11 cellular contexts compared by ENCODE assay signal in the genomic region with DNA sequence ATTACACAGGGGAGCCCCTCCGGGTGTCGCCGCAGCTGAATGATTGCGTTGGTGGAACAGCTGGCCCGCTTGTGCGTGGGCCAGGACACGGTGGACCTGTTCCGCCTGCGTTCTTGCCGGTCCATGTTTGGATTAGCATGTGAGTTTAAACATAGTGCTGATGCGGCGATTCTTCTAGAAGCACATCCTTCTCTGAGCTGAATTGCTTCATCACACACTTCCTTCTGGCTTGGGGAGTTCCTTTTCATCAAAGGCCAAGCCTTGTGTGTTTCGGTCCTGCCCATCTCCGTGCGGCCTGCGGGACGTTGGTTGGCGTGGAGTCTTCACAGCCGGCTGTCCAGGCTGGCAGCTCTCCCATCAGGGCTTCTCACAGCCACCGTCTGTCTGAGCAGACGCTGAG. TPM values are rescaled to one million over a fixed set of nuclear protein-coding genes. Genes with fewer than 3 reads are reported as not detected.
DNase-seq lines count a peak whose midpoint lies in the region; ATAC-seq and TF ChIP-seq lines count a peak whose summit lies in the region.
"Had no signal": no experiment of that assay in that cellular context is flagged by ENCODE, and none has a peak within 500 bp of the region (broad histone marks: within the 10 kb centered on the region; RNA-seq: fewer than 3 reads in every experiment).

No MANE protein-coding gene starts in this region.

- DNase-seq in AG10803 (ENCODE audit: low read depth) (peak; percentile 52), NOMO-1 treated with DMSO at 0.1 percent for 48 hours (lab: John Stamatoyannopoulos, UW; ENCODE audit: unreplicated experiment) (peak; percentile 83), fibroblast of pulmonary artery (ENCODE audit: low read depth) (peak; percentile 57), neuronal stem cell (ENCODE audit: low spot score) (no peak), NCI-H774 (lab: John Stamatoyannopoulos, UW) (no peak), NCI-H524 treated with DMSO at 0.1 percent for 48 hours (lab: John Stamatoyannopoulos, UW) (no peak)
- no peak for DNase-seq in activated CD4-positive, alpha-beta T cell treated with anti-CD3 and anti-CD28 coated beads for 48 hours
- DNase-seq: activated CD4-positive, alpha-beta T cell treated with anti-CD3 and anti-CD28 coated beads for 4 hours; NCI-H146 had no signal

- no peaks in the 10 kb centered on the region for H3K79me1 ChIP-seq in neuronal stem cell (ENCODE audit: low read depth, low read length)

- TF ChIP-seq CTCF in AG10803 (conservative IDR thresholded peaks at IDR 0.05; ENCODE audit: low read length) (no peak), fibroblast of pulmonary artery (IDR thresholded peaks at IDR 0.05; ENCODE audit: low read length, missing control alignments) (no peak)

- H3K27ac ChIP-seq in neuronal stem cell (replicated peaks; ENCODE audit: low read length): no peak overlapping the region

- no peaks in the 10 kb centered on the region for H3K9me3 ChIP-seq in neuronal stem cell (replicated peaks in 1 of 2; ENCODE audit: control insufficient read depth in 2 of 2, insufficient read depth in 1 of 2, low read depth in 1 of 2, low read length in 2 of 2)

- no peak overlapping the region for H3K4me2 ChIP-seq in neuronal stem cell (ENCODE audit: insufficient read depth, low read length, poor library complexity, severe bottlenecking)

- no peak overlapping the region for H3K23ac ChIP-seq in neuronal stem cell (ENCODE audit: low read depth, low read length, poor library complexity)

- no peak overlapping the region for H4K91ac ChIP-seq in neuronal stem cell (ENCODE audit: low read depth, low read length, poor library complexity)

- no peak overlapping the region for H2BK120ac ChIP-seq in neuronal stem cell (ENCODE audit: low read depth, low read length)

- no peak overlapping the region for H3K18ac ChIP-seq in neuronal stem cell (ENCODE audit: low read length)

- no peak overlapping the region for H2BK5ac ChIP-seq in neuronal stem cell (ENCODE audit: low read length)

- no peak overlapping the region for H2AK5ac ChIP-seq in neuronal stem cell (ENCODE audit: low read depth, low read length)

- H2BK12ac ChIP-seq in neuronal stem cell (ENCODE audit: low read length): no peak overlapping the region

- H3K27me3 ChIP-seq in neuronal stem cell (ENCODE audit: control insufficient read depth in 3 of 3, insufficient read depth in 3 of 3, low read depth in 1 of 3, low read length in 3 of 3): peaks cover 0 to 11% (median 6%) of the 10 kb centered on the region in 3 experiments

- ATAC-seq in HG03159 (IDR thresholded peaks at IDR 0.05; ENCODE audit: unreplicated experiment): no peak
- ATAC-seq: HCT116 had no signal

- no CpG with 5 or more reads among the region's 21 CpGs for WGBS in neuronal stem cell (ENCODE audit: extremely low coverage in 2 of 2, insufficient read length in 2 of 2, insufficient replicate concordance in 1 of 2), 2 donors

- H3K9ac ChIP-seq in neuronal stem cell (ENCODE audit: low read depth, low read length, poor library complexity): no peak overlapping the region

- H3K4ac ChIP-seq in neuronal stem cell (ENCODE audit: low read length): no peak overlapping the region

- no peak overlapping the region for H4K8ac ChIP-seq in neuronal stem cell (ENCODE audit: low read depth, low read length)

- peaks cover 6 to 7% of the 10 kb centered on the region in 2 donors for H3K4me1 ChIP-seq in neuronal stem cell (ENCODE audit: control insufficient read depth in 2 of 2, insufficient read depth in 1 of 2, low read depth in 1 of 2, low read length in 2 of 2)

- H3K14ac ChIP-seq in neuronal stem cell (ENCODE audit: low read length): no peak overlapping the region

- H3K4me3 ChIP-seq in AG10803 (ENCODE audit: low read length) (peak overlapping the region; percentile 30; the same call in 1 of the 2 replicates), fibroblast of pulmonary artery (replicated peaks; ENCODE audit: low read depth, low read length) (no peak overlapping the region), neuronal stem cell (ENCODE audit: low read length in 2 of 2) (no peak overlapping the region)

- H2AFZ ChIP-seq in neuronal stem cell (ENCODE audit: low read length): peak overlapping the region; percentile 6

- H2BK15ac ChIP-seq in neuronal stem cell (ENCODE audit: low read length): no peak overlapping the region

- peaks cover 4 to 11% of the 10 kb centered on the region in 2 donors for H3K36me3 ChIP-seq in neuronal stem cell (replicated peaks in 1 of 2; ENCODE audit: control insufficient read depth in 2 of 2, insufficient read depth in 2 of 2, low read length in 2 of 2)

RNA-seq across cellular contexts. Expression of a gene that starts 45.5 kb away (rescaled TPM):
- 29.0 TPM for polyA plus RNA-seq in neuronal stem cell (2013, experiment 1 of 2)
- 28.9 TPM for polyA plus RNA-seq in neuronal stem cell (2013, experiment 2 of 2)

RNA-seq across cellular contexts. Expression of a gene that starts 47.3 kb away (rescaled TPM):
- 94.0 TPM for polyA plus RNA-seq in neuronal stem cell (2013, experiment 1 of 2)
- polyA plus RNA-seq in neuronal stem cell (2013, experiment 2 of 2): 102 TPM

Comparison
In these comparisons a context has a peak if more than half of its experiments do, and no peak if none do; other contexts are left out.
1. DNase-seq: peak in AG10803 (single experiment), NOMO-1 treated with DMSO at 0.1 percent for 48 hours (single experiment) and fibroblast of pulmonary artery (single experiment); none in neuronal stem cell (single experiment), activated CD4-positive, alpha-beta T cell treated with anti-CD3 and anti-CD28 coated beads for 48 hours (single experiment), NCI-H774 (single experiment) and NCI-H524 treated with DMSO at 0.1 percent for 48 hours (single experiment).